2 cellular contexts compared by ENCODE assay signal in the genomic region with DNA sequence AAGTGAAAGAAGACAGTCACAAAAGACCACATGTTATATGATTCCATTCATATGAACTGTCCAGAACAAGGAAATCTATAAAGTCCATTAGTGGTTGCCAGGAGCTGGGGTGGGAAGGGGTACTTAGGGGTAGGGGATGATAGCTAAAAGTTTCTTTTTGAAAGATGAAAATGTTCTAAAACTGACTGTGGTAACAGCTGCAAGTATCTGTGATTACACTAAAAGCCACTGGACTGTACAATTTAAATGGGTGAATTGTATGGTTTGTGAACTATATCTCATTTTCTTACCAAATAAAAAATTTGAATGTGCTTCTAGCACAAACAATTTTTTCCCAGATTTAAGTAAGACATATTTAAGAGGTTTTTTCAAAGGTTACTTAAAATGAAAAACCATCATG.
TF ChIP-seq lines count a peak whose summit lies in the region.

No MANE protein-coding gene starts in this region.

TF ChIP-seq in WTC11, 78 proteins besides CTCF, POLR2A, EP300 and RAD21 (continued from another document and continues in another):
- TF ChIP-seq, protein P1, sequence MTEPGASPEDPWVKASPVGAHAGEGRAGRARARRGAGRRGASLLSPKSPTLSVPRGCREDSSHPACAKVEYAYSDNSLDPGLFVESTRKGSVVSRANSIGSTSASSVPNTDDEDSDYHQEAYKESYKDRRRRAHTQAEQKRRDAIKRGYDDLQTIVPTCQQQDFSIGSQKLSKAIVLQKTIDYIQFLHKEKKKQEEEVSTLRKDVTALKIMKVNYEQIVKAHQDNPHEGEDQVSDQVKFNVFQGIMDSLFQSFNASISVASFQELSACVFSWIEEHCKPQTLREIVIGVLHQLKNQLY (CRISPR knock-in tag; IDR thresholded peaks at IDR 0.05), result no peak
- no peak for TF ChIP-seq CREM (CRISPR knock-in tag; IDR thresholded peaks at IDR 0.05)
- no peak for TF ChIP-seq SMAD4 (CRISPR knock-in tag; IDR thresholded peaks at IDR 0.05)
- TF ChIP-seq, protein P2, sequence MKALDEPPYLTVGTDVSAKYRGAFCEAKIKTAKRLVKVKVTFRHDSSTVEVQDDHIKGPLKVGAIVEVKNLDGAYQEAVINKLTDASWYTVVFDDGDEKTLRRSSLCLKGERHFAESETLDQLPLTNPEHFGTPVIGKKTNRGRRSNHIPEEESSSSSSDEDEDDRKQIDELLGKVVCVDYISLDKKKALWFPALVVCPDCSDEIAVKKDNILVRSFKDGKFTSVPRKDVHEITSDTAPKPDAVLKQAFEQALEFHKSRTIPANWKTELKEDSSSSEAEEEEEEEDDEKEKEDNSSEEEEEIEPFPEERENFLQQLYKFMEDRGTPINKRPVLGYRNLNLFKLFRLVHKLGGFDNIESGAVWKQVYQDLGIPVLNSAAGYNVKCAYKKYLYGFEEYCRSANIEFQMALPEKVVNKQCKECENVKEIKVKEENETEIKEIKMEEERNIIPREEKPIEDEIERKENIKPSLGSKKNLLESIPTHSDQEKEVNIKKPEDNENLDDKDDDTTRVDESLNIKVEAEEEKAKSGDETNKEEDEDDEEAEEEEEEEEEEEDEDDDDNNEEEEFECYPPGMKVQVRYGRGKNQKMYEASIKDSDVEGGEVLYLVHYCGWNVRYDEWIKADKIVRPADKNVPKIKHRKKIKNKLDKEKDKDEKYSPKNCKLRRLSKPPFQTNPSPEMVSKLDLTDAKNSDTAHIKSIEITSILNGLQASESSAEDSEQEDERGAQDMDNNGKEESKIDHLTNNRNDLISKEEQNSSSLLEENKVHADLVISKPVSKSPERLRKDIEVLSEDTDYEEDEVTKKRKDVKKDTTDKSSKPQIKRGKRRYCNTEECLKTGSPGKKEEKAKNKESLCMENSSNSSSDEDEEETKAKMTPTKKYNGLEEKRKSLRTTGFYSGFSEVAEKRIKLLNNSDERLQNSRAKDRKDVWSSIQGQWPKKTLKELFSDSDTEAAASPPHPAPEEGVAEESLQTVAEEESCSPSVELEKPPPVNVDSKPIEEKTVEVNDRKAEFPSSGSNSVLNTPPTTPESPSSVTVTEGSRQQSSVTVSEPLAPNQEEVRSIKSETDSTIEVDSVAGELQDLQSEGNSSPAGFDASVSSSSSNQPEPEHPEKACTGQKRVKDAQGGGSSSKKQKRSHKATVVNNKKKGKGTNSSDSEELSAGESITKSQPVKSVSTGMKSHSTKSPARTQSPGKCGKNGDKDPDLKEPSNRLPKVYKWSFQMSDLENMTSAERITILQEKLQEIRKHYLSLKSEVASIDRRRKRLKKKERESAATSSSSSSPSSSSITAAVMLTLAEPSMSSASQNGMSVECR (CRISPR knock-in tag; IDR thresholded peaks at IDR 0.05; ENCODE audit: borderline replicate concordance), result no peak
- no peak for TF ChIP-seq OVOL2 (CRISPR knock-in tag; IDR thresholded peaks at IDR 0.05; ENCODE audit: borderline replicate concordance)
- TF ChIP-seq NR3C1 (CRISPR knock-in tag; conservative IDR thresholded peaks at IDR 0.05; ENCODE audit: low read depth), result no peak
- TF ChIP-seq ZNF423 (CRISPR knock-in tag; IDR thresholded peaks at IDR 0.05), result no peak
- TF ChIP-seq ZNF396 (CRISPR knock-in tag; IDR thresholded peaks at IDR 0.05; ENCODE audit: borderline replicate concordance), result no peak
- TF ChIP-seq TP53 (CRISPR knock-in tag; IDR thresholded peaks at IDR 0.05), result no peak
- TF ChIP-seq ZNF671 (CRISPR knock-in tag; IDR thresholded peaks at IDR 0.05), result no peak
- TF ChIP-seq, protein P3, sequence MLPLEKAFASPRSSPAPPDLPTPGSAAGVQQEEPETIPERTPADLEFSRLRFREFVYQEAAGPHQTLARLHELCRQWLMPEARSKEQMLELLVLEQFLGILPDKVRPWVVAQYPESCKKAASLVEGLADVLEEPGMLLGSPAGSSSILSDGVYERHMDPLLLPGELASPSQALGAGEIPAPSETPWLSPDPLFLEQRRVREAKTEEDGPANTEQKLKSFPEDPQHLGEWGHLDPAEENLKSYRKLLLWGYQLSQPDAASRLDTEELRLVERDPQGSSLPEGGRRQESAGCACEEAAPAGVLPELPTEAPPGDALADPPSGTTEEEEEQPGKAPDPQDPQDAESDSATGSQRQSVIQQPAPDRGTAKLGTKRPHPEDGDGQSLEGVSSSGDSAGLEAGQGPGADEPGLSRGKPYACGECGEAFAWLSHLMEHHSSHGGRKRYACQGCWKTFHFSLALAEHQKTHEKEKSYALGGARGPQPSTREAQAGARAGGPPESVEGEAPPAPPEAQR (CRISPR knock-in tag; IDR thresholded peaks at IDR 0.05), result no peak
- TF ChIP-seq TCF7 (CRISPR knock-in tag; IDR thresholded peaks at IDR 0.05; ENCODE audit: low read depth), result no peak
- TF ChIP-seq PRRX2 (CRISPR knock-in tag; IDR thresholded peaks at IDR 0.05), result no peak
- no peak for TF ChIP-seq ELF4 (CRISPR knock-in tag; IDR thresholded peaks at IDR 0.05; ENCODE audit: low read depth)
- TF ChIP-seq, protein P4, sequence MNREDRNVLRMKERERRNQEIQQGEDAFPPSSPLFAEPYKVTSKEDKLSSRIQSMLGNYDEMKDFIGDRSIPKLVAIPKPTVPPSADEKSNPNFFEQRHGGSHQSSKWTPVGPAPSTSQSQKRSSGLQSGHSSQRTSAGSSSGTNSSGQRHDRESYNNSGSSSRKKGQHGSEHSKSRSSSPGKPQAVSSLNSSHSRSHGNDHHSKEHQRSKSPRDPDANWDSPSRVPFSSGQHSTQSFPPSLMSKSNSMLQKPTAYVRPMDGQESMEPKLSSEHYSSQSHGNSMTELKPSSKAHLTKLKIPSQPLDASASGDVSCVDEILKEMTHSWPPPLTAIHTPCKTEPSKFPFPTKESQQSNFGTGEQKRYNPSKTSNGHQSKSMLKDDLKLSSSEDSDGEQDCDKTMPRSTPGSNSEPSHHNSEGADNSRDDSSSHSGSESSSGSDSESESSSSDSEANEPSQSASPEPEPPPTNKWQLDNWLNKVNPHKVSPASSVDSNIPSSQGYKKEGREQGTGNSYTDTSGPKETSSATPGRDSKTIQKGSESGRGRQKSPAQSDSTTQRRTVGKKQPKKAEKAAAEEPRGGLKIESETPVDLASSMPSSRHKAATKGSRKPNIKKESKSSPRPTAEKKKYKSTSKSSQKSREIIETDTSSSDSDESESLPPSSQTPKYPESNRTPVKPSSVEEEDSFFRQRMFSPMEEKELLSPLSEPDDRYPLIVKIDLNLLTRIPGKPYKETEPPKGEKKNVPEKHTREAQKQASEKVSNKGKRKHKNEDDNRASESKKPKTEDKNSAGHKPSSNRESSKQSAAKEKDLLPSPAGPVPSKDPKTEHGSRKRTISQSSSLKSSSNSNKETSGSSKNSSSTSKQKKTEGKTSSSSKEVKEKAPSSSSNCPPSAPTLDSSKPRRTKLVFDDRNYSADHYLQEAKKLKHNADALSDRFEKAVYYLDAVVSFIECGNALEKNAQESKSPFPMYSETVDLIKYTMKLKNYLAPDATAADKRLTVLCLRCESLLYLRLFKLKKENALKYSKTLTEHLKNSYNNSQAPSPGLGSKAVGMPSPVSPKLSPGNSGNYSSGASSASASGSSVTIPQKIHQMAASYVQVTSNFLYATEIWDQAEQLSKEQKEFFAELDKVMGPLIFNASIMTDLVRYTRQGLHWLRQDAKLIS (CRISPR knock-in tag; IDR thresholded peaks at IDR 0.05; ENCODE audit: borderline replicate concordance), result no peak

TF ChIP-seq in HepG2, 621 proteins besides CTCF, POLR2A, EP300 and RAD21 (continued from another document):
- TF ChIP-seq, protein P5, sequence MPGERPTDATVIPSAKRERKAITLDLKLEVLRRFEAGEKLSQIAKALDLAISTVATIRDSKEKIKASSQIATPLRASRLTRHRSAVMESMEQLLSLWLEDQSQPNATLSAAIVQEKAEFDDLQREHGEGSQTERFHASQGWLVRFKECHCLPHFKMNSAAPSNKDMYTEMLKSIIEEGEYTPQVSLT (CRISPR knock-in tag; IDR thresholded peaks at IDR 0.05; ENCODE audit: borderline replicate concordance, low read depth), result no peak
- TF ChIP-seq GATA4 (IDR thresholded peaks at IDR 0.05; ENCODE audit: borderline replicate concordance, low read depth) (no peak), HMGA1 (CRISPR knock-in tag; conservative IDR thresholded peaks at IDR 0.05) (no peak), PRMT3 (CRISPR knock-in tag; IDR thresholded peaks at IDR 0.05; ENCODE audit: borderline replicate concordance, low read depth) (no peak), ADNP (CRISPR knock-in tag; IDR thresholded peaks at IDR 0.05) (no peak), SMARCE1 (IDR thresholded peaks at IDR 0.05; ENCODE audit: borderline replicate concordance) (no peak), SKI (IDR thresholded peaks at IDR 0.05; ENCODE audit: partially characterized antibody) (no peak), ZNF350 (CRISPR knock-in tag; IDR thresholded peaks at IDR 0.05; ENCODE audit: borderline replicate concordance, low read depth) (no peak), KAT2B (IDR thresholded peaks at IDR 0.05; ENCODE audit: borderline replicate concordance, low read depth, low read length) (no peak), SIX1 (CRISPR knock-in tag; IDR thresholded peaks at IDR 0.05; ENCODE audit: borderline replicate concordance) (no peak)
- TF ChIP-seq, protein P6, sequence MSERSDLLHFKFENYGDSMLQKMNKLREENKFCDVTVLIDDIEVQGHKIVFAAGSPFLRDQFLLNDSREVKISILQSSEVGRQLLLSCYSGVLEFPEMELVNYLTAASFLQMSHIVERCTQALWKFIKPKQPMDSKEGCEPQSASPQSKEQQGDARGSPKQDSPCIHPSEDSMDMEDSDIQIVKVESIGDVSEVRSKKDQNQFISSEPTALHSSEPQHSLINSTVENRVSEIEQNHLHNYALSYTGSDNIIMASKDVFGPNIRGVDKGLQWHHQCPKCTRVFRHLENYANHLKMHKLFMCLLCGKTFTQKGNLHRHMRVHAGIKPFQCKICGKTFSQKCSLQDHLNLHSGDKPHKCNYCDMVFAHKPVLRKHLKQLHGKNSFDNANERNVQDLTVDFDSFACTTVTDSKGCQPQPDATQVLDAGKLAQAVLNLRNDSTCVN (CRISPR knock-in tag; IDR thresholded peaks at IDR 0.05; ENCODE audit: borderline replicate concordance), result no peak
- TF ChIP-seq, protein P7, sequence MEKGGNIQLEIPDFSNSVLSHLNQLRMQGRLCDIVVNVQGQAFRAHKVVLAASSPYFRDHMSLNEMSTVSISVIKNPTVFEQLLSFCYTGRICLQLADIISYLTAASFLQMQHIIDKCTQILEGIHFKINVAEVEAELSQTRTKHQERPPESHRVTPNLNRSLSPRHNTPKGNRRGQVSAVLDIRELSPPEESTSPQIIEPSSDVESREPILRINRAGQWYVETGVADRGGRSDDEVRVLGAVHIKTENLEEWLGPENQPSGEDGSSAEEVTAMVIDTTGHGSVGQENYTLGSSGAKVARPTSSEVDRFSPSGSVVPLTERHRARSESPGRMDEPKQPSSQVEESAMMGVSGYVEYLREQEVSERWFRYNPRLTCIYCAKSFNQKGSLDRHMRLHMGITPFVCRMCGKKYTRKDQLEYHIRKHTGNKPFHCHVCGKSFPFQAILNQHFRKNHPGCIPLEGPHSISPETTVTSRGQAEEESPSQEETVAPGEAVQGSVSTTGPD (CRISPR knock-in tag; IDR thresholded peaks at IDR 0.05), result no peak
- TF ChIP-seq, protein P8, sequence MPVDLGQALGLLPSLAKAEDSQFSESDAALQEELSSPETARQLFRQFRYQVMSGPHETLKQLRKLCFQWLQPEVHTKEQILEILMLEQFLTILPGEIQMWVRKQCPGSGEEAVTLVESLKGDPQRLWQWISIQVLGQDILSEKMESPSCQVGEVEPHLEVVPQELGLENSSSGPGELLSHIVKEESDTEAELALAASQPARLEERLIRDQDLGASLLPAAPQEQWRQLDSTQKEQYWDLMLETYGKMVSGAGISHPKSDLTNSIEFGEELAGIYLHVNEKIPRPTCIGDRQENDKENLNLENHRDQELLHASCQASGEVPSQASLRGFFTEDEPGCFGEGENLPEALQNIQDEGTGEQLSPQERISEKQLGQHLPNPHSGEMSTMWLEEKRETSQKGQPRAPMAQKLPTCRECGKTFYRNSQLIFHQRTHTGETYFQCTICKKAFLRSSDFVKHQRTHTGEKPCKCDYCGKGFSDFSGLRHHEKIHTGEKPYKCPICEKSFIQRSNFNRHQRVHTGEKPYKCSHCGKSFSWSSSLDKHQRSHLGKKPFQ (CRISPR knock-in tag; IDR thresholded peaks at IDR 0.05; ENCODE audit: insufficient replicate concordance), result no peak
- TF ChIP-seq, protein P9, sequence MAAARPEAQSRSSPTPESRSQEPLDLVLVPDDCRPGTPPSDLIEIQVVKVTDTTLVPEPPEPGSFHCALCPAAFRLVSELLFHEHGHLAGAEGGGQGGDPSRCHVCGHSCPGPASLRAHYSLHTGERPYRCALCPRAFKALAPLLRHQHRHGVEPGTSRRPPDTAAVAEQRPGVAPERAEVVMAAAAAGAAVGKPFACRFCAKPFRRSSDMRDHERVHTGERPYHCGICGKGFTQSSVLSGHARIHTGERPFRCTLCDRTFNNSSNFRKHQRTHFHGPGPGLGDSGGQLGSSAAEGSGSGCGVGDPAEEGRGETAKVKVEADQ (CRISPR knock-in tag; IDR thresholded peaks at IDR 0.05; ENCODE audit: borderline replicate concordance), result no peak
